In the genomic region with DNA sequence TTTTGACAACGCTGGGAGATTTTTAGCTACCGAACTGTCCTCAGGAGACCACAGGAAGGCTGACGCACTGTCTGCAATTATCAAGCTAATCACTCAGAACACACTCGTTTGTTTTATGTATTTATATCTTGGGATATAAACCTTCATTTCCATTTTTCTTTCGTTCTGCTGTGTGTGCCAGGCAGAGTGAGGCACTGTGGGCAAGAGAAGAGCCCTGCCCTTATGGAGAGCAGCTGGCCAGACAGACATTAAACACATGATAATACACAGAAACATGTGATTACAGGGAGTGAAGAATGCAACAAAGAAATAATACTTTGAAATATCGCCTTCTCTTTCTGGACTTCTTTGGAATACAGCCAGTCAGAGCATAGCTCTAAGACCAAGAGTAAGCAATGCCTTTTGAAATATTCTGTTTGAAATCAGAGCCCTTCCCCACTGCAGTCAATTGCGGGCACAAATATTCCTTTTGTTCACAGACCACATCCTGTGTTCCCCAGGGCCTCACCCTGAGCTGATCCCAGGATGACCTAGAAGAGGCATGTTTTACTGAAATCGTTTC, we compare ENCODE assay signal across 1 cellular context.
TF ChIP-seq lines count a peak whose summit lies in the region.

No MANE protein-coding gene starts in this region.

TF ChIP-seq in HepG2, 621 proteins besides CTCF, POLR2A, EP300 and RAD21 (continued from another document and continues in another):
- TF ChIP-seq, protein P1, sequence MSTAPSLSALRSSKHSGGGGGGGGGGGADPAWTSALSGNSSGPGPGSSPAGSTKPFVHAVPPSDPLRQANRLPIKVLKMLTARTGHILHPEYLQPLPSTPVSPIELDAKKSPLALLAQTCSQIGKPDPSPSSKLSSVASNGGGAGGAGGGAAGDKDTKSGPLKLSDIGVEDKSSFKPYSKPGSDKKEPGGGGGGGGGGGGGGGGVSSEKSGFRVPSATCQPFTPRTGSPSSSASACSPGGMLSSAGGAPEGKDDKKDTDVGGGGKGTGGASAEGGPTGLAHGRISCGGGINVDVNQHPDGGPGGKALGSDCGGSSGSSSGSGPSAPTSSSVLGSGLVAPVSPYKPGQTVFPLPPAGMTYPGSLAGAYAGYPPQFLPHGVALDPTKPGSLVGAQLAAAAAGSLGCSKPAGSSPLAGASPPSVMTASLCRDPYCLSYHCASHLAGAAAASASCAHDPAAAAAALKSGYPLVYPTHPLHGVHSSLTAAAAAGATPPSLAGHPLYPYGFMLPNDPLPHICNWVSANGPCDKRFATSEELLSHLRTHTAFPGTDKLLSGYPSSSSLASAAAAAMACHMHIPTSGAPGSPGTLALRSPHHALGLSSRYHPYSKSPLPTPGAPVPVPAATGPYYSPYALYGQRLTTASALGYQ (CRISPR knock-in tag; IDR thresholded peaks at IDR 0.05): no peak
- TF ChIP-seq MED13 (CRISPR knock-in tag; IDR thresholded peaks at IDR 0.05) (no peak), SIN3A (IDR thresholded peaks at IDR 0.05; ENCODE audit: borderline replicate concordance, low read depth, low read length) (no peak), KLF16 (CRISPR knock-in tag; IDR thresholded peaks at IDR 0.05) (no peak; a peak in 1 of 4 replicates), SOX5 (CRISPR knock-in tag; IDR thresholded peaks at IDR 0.05; ENCODE audit: borderline replicate concordance) (peak; percentile 93; the same call in 1 of the 2 replicates), ZNF264 (CRISPR knock-in tag; IDR thresholded peaks at IDR 0.05) (no peak; the same call in 1 of the 2 replicates), ZNF292 (CRISPR knock-in tag; IDR thresholded peaks at IDR 0.05; ENCODE audit: borderline replicate concordance, low read depth) (no peak), ZSCAN29 (CRISPR knock-in tag; conservative IDR thresholded peaks at IDR 0.05) (no peak), GMEB1 (CRISPR knock-in tag; IDR thresholded peaks at IDR 0.05; ENCODE audit: borderline replicate concordance) (no peak), ASH2L (IDR thresholded peaks at IDR 0.05; ENCODE audit: insufficient read length, low read depth, low read length) (peak; percentile 50), CC2D1A (CRISPR knock-in tag; IDR thresholded peaks at IDR 0.05) (no peak), FOXK1 (CRISPR knock-in tag; IDR thresholded peaks at IDR 0.05; ENCODE audit: borderline replicate concordance, low read depth) (0 out of 2 replicates have a peak, but pooled peaks have one; percentile 37), ZC3H13 (CRISPR knock-in tag; IDR thresholded peaks at IDR 0.05) (no peak), SAP130 (CRISPR knock-in tag; IDR thresholded peaks at IDR 0.05; ENCODE audit: low read depth) (peak; percentile 41; the same call in 1 of the 2 replicates), GABPA (IDR thresholded peaks at IDR 0.05; ENCODE audit: low read depth, low read length) (no peak), GABPA (CRISPR knock-in tag; IDR thresholded peaks at IDR 0.05; ENCODE audit: low read depth) (no peak), PATZ1 (CRISPR knock-in tag; IDR thresholded peaks at IDR 0.05) (no peak), TCF7 (IDR thresholded peaks at IDR 0.05; ENCODE audit: low read depth) (peak; percentile 85), MAZ (IDR thresholded peaks at IDR 0.05; ENCODE audit: borderline replicate concordance, low read depth, low read length) (no peak), MAZ (CRISPR knock-in tag; IDR thresholded peaks at IDR 0.05; ENCODE audit: low read depth) (no peak), ONECUT2 (CRISPR knock-in tag; IDR thresholded peaks at IDR 0.05) (no peak), POLR2AphosphoS5 (IDR thresholded peaks at IDR 0.05; ENCODE audit: low read depth, low read length) (no peak), ZNF772 (CRISPR knock-in tag; IDR thresholded peaks at IDR 0.05) (no peak), MED1 (CRISPR knock-in tag; IDR thresholded peaks at IDR 0.05) (0 out of 2 replicates have a peak, but pooled peaks have one; percentile 43), CBFB (CRISPR knock-in tag; IDR thresholded peaks at IDR 0.05) (no peak), IRF2 (CRISPR knock-in tag; IDR thresholded peaks at IDR 0.05) (no peak), FOXP1 (IDR thresholded peaks at IDR 0.05) (no peak), FOXP1 (CRISPR knock-in tag; IDR thresholded peaks at IDR 0.05) (0 out of 2 replicates have a peak, but pooled peaks have one; percentile 34), ZSCAN9 (CRISPR knock-in tag; IDR thresholded peaks at IDR 0.05; ENCODE audit: borderline replicate concordance) (no peak), SSRP1 (CRISPR knock-in tag; IDR thresholded peaks at IDR 0.05) (peak; percentile 66; the same call in 1 of the 2 replicates), TBL1XR1 (IDR thresholded peaks at IDR 0.05; ENCODE audit: borderline replicate concordance, low read length, partially characterized antibody) (no peak), ZNF572 (CRISPR knock-in tag; IDR thresholded peaks at IDR 0.05) (no peak), GATAD2A (CRISPR knock-in tag; IDR thresholded peaks at IDR 0.05) (0 out of 2 replicates have a peak, but pooled peaks have one; percentile 25), EHMT2 (IDR thresholded peaks at IDR 0.05; ENCODE audit: borderline replicate concordance, low read depth, low read length) (no peak), RXRA (CRISPR knock-in tag; IDR thresholded peaks at IDR 0.05) (peak; percentile 39; the same call in 1 of the 2 replicates), ZNF713 (CRISPR knock-in tag; IDR thresholded peaks at IDR 0.05) (no peak), ZNF510 (CRISPR knock-in tag; IDR thresholded peaks at IDR 0.05; ENCODE audit: low read depth) (no peak), ZNF644 (CRISPR knock-in tag; IDR thresholded peaks at IDR 0.05; ENCODE audit: low read depth) (no peak), SIX4 (CRISPR knock-in tag; IDR thresholded peaks at IDR 0.05) (peak; percentile 95), ESRRA (CRISPR knock-in tag; IDR thresholded peaks at IDR 0.05; ENCODE audit: low read depth) (no peak), ZBTB37 (CRISPR knock-in tag; IDR thresholded peaks at IDR 0.05) (no peak), RARA (CRISPR knock-in tag; IDR thresholded peaks at IDR 0.05) (peak; percentile 88), SKI (IDR thresholded peaks at IDR 0.05; ENCODE audit: partially characterized antibody) (no peak), HHEX (CRISPR knock-in tag; IDR thresholded peaks at IDR 0.05) (0 out of 2 replicates have a peak, but pooled peaks have one; percentile 11)
- TF ChIP-seq, protein P2, sequence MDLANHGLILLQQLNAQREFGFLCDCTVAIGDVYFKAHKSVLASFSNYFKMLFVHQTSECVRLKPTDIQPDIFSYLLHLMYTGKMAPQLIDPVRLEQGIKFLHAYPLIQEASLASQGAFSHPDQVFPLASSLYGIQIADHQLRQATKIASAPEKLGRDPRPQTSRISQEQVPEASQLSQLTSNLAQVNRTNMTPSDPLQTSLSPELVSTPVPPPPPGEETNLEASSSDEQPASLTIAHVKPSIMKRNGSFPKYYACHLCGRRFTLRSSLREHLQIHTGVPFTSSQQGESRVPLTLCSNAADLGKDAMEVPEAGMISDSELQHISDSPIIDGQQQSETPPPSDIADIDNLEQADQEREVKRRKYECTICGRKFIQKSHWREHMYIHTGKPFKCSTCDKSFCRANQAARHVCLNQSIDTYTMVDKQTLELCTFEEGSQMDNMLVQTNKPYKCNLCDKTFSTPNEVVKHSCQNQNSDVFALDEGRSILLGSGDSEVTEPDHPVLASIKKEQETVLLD (CRISPR knock-in tag; IDR thresholded peaks at IDR 0.05; ENCODE audit: low read depth): no peak
- TF ChIP-seq, protein P3, sequence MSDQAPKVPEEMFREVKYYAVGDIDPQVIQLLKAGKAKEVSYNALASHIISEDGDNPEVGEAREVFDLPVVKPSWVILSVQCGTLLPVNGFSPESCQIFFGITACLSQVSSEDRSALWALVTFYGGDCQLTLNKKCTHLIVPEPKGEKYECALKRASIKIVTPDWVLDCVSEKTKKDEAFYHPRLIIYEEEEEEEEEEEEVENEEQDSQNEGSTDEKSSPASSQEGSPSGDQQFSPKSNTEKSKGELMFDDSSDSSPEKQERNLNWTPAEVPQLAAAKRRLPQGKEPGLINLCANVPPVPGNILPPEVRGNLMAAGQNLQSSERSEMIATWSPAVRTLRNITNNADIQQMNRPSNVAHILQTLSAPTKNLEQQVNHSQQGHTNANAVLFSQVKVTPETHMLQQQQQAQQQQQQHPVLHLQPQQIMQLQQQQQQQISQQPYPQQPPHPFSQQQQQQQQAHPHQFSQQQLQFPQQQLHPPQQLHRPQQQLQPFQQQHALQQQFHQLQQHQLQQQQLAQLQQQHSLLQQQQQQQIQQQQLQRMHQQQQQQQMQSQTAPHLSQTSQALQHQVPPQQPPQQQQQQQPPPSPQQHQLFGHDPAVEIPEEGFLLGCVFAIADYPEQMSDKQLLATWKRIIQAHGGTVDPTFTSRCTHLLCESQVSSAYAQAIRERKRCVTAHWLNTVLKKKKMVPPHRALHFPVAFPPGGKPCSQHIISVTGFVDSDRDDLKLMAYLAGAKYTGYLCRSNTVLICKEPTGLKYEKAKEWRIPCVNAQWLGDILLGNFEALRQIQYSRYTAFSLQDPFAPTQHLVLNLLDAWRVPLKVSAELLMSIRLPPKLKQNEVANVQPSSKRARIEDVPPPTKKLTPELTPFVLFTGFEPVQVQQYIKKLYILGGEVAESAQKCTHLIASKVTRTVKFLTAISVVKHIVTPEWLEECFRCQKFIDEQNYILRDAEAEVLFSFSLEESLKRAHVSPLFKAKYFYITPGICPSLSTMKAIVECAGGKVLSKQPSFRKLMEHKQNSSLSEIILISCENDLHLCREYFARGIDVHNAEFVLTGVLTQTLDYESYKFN (CRISPR knock-in tag; conservative IDR thresholded peaks at IDR 0.05): peak; percentile 64
- TF ChIP-seq, protein P4, sequence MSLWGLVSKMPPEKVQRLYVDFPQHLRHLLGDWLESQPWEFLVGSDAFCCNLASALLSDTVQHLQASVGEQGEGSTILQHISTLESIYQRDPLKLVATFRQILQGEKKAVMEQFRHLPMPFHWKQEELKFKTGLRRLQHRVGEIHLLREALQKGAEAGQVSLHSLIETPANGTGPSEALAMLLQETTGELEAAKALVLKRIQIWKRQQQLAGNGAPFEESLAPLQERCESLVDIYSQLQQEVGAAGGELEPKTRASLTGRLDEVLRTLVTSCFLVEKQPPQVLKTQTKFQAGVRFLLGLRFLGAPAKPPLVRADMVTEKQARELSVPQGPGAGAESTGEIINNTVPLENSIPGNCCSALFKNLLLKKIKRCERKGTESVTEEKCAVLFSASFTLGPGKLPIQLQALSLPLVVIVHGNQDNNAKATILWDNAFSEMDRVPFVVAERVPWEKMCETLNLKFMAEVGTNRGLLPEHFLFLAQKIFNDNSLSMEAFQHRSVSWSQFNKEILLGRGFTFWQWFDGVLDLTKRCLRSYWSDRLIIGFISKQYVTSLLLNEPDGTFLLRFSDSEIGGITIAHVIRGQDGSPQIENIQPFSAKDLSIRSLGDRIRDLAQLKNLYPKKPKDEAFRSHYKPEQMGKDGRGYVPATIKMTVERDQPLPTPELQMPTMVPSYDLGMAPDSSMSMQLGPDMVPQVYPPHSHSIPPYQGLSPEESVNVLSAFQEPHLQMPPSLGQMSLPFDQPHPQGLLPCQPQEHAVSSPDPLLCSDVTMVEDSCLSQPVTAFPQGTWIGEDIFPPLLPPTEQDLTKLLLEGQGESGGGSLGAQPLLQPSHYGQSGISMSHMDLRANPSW (CRISPR knock-in tag; IDR thresholded peaks at IDR 0.05; ENCODE audit: borderline replicate concordance): no peak
- TF ChIP-seq, protein P5, sequence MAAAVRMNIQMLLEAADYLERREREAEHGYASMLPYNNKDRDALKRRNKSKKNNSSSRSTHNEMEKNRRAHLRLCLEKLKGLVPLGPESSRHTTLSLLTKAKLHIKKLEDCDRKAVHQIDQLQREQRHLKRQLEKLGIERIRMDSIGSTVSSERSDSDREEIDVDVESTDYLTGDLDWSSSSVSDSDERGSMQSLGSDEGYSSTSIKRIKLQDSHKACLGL (CRISPR knock-in tag; IDR thresholded peaks at IDR 0.05): no peak
- TF ChIP-seq, protein P6, sequence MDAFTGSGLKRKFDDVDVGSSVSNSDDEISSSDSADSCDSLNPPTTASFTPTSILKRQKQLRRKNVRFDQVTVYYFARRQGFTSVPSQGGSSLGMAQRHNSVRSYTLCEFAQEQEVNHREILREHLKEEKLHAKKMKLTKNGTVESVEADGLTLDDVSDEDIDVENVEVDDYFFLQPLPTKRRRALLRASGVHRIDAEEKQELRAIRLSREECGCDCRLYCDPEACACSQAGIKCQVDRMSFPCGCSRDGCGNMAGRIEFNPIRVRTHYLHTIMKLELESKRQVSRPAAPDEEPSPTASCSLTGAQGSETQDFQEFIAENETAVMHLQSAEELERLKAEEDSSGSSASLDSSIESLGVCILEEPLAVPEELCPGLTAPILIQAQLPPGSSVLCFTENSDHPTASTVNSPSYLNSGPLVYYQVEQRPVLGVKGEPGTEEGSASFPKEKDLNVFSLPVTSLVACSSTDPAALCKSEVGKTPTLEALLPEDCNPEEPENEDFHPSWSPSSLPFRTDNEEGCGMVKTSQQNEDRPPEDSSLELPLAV (CRISPR knock-in tag; conservative IDR thresholded peaks at IDR 0.05; ENCODE audit: low read depth): no peak
